In the genomic region with DNA sequence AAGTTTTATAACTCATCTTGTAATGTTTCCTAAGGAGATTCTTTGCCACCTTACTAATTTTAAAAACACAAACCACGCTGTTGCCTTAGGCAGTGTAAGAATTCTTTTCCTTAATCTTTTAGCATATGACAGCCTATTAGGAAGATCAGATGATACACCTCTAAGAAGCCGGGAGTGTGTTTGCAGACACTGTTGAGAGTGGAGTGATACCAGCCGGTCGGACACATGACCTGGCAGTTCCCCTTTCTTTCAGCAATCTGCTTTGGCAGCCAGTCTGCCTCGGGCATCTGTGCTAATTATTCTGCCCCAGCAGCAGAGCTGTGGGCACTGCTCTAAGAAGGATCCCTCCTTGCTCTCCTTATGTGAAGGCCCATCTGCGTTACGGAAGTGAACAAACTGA, we compare ENCODE assay signal across 11 cellular contexts. TPM values are rescaled to one million over a fixed set of nuclear protein-coding genes. Genes with fewer than 3 reads are reported as not detected.
A peak's percentile ranks its signal among the peaks of the same experiment; 100 is the strongest.
DNase-seq lines count a peak whose midpoint lies in the region; ATAC-seq and FAIRE-seq lines count a peak whose summit lies in the region.
"Had no signal": no experiment of that assay in that cellular context is flagged by ENCODE, and none has a peak within 500 bp of the region (broad histone marks: within the 10 kb centered on the region; RNA-seq: fewer than 3 reads in every experiment).

No MANE protein-coding gene starts in this region.

- no peaks in the 10 kb centered on the region for H3K9me3 Mint-ChIP-seq in activated T-cell treated with anti-CD3 and anti-CD28 coated beads, Interleukin-2, amount 50 U/mL, for 4 hours
- H3K9me3 Mint-ChIP-seq: activated CD8-positive, alpha-beta T cell treated with anti-CD3 and anti-CD28 coated beads for 36 hours; stimulated activated naive B cell treated with anti-CD40 and anti-IgM and Interleukin-4, amounts not matched to agents 10 μg/mL and 1 μg/mL and 100 μg/mL, for 72 hours had no signal

- no peaks in the 10 kb centered on the region for H3K36me3 Mint-ChIP-seq in activated T-cell treated with anti-CD3 and anti-CD28 coated beads, Interleukin-2, amount 50 U/mL, for 4 hours (ENCODE audit: insufficient read depth)
- H3K36me3 Mint-ChIP-seq: stimulated activated naive B cell treated with anti-CD40 and anti-IgM and Interleukin-4, amounts not matched to agents 10 μg/mL and 1 μg/mL and 100 μg/mL, for 72 hours had no signal

- ATAC-seq in activated T-cell treated with anti-CD3 and anti-CD28 coated beads, Interleukin-2, amount 50 U/mL, for 4 hours = no peak
- no peak for ATAC-seq in HG03159 (IDR thresholded peaks at IDR 0.05; ENCODE audit: unreplicated experiment)
- ATAC-seq: activated CD8-positive, alpha-beta T cell treated with anti-CD3 and anti-CD28 coated beads for 36 hours had no signal

- FAIRE-seq in islet of Langerhans (lab: Jason Lieb, UNC) = peak; percentile 87

- H3K4me1 Mint-ChIP-seq in activated T-cell treated with anti-CD3 and anti-CD28 coated beads, Interleukin-2, amount 50 U/mL, for 4 hours (ENCODE audit: low read depth) = no peaks in the 10 kb centered on the region
- H3K4me1 Mint-ChIP-seq: stimulated activated naive B cell treated with anti-CD40 and anti-IgM and Interleukin-4, amounts not matched to agents 10 μg/mL and 1 μg/mL and 100 μg/mL, for 72 hours had no signal

- no peaks in the 10 kb centered on the region for H3K27me3 Mint-ChIP-seq in activated T-cell treated with anti-CD3 and anti-CD28 coated beads, Interleukin-2, amount 50 U/mL, for 4 hours (ENCODE audit: low read depth)
- H3K27me3 Mint-ChIP-seq: activated CD8-positive, alpha-beta T cell treated with anti-CD3 and anti-CD28 coated beads for 36 hours; stimulated activated naive B cell treated with anti-CD40 and anti-IgM and Interleukin-4, amounts not matched to agents 10 μg/mL and 1 μg/mL and 100 μg/mL, for 72 hours had no signal

- H3K4me3 Mint-ChIP-seq in activated T-cell treated with anti-CD3 and anti-CD28 coated beads, Interleukin-2, amount 50 U/mL, for 4 hours = no peak overlapping the region
- H3K4me3 Mint-ChIP-seq: activated CD8-positive, alpha-beta T cell treated with anti-CD3 and anti-CD28 coated beads for 36 hours; stimulated activated naive B cell treated with anti-CD40 and anti-IgM and Interleukin-4, amounts not matched to agents 10 μg/mL and 1 μg/mL and 100 μg/mL, for 72 hours had no signal

- DNase-seq in AG20443 (ENCODE audit: low spot score) (peak; percentile 11), NCI-H1694 (lab: John Stamatoyannopoulos, UW) (peak; percentile 76), anterior cingulate cortex (lab: John Stamatoyannopoulos, UW) (peak in 31 of 58 donors; percentile 1 to 48 (median 10))
- no peak for DNase-seq in activated T-cell treated with anti-CD3 and anti-CD28 coated beads, Interleukin-2, amount 50 U/mL, for 4 hours
- DNase-seq in activated T-cell treated with anti-CD3 and anti-CD28 coated beads, Interleukin-2, amount 50 U/mL, for 1 hour = no peak
- no peak for DNase-seq in stimulated activated CD4-positive, alpha-beta T cell treated with anti-CD3 and anti-CD28 coated beads, Interleukin-4, amount 100 ng/mL, for 1 hour
- DNase-seq: activated CD8-positive, alpha-beta T cell treated with anti-CD3 and anti-CD28 coated beads for 36 hours; NCI-H526 treated with DMSO at 0.1 percent for 48 hours; stimulated activated naive B cell treated with anti-CD40 and anti-IgM and Interleukin-4, amounts not matched to agents 10 μg/mL and 1 μg/mL and 100 μg/mL, for 72 hours had no signal

RNA-seq across cellular contexts. Expression of a gene that starts 50.9 kb away (rescaled TPM):
- total RNA-seq in activated T-cell treated with anti-CD3 and anti-CD28 coated beads, Interleukin-2, amount 50 U/mL, for 4 hours = under 1 TPM in 2 of 3 donors, not detected in 1; 0.05 TPM
- total RNA-seq: activated CD8-positive, alpha-beta T cell treated with anti-CD3 and anti-CD28 coated beads for 36 hours had no signal

Comparison
In these comparisons a context has a peak if more than half of its experiments do, and no peak if none do; other contexts are left out.
1. DNase-seq: peak in AG20443 (single experiment), NCI-H1694 (single experiment) and anterior cingulate cortex (31 of 58); none in activated T-cell treated with anti-CD3 and anti-CD28 coated beads, Interleukin-2, amount 50 U/mL, for 4 hours (single experiment), activated T-cell treated with anti-CD3 and anti-CD28 coated beads, Interleukin-2, amount 50 U/mL, for 1 hour (single experiment) and stimulated activated CD4-positive, alpha-beta T cell treated with anti-CD3 and anti-CD28 coated beads, Interleukin-4, amount 100 ng/mL, for 1 hour (single experiment).